1 cellular context compared by ENCODE assay signal in genomic region chr7:128651096-128651495, GRCh38. TPM values are rescaled to one million over a fixed set of nuclear protein-coding genes. Genes with fewer than 3 reads are reported as not detected.
"Had no signal": no experiment of that assay in that cellular context is flagged by ENCODE, and none has a peak within 500 bp of the region (broad histone marks: within the 10 kb centered on the region; RNA-seq: fewer than 3 reads in every experiment).

No MANE protein-coding gene starts in this region.

RNA-seq across cellular contexts. Expression of gene GARIN1A, which starts 21.0 kb away (rescaled TPM):
- polyA plus RNA-seq: naive thymus-derived CD4-positive, alpha-beta T cell had no signal
